ENCODE assay signal across 8 cellular contexts in genomic region chr16:30924086-30924714, GRCh38.
DNase-seq lines count a peak whose midpoint lies in the region; ATAC-seq and TF ChIP-seq lines count a peak whose summit lies in the region.

No MANE protein-coding gene starts in this region.

- peak overlapping the region; percentile 55 for H3K4me3 ChIP-seq in LNCaP clone FGC (ENCODE audit: low read depth, low read length)
- peak overlapping the region; percentile 75 to 81 for H3K4me3 ChIP-seq in cardiac fibroblast (replicated peaks in 1 of 2; ENCODE audit: low read depth in 2 of 2, low read length in 2 of 2)
- H3K4me3 ChIP-seq in mucosa of stomach (ENCODE audit: low read length) = no peak overlapping the region

- ATAC-seq in GM21515 (IDR thresholded peaks at IDR 0.05; ENCODE audit: unreplicated experiment) = no peak
- no peak for ATAC-seq in HG02885 (IDR thresholded peaks at IDR 0.05; ENCODE audit: poor library complexity, unreplicated experiment)
- no peak for ATAC-seq in HG02938 (IDR thresholded peaks at IDR 0.05; ENCODE audit: unreplicated experiment)

- TF ChIP-seq CTCF in LNCaP clone FGC (IDR thresholded peaks at IDR 0.05; ENCODE audit: control insufficient read depth, extremely low read depth, insufficient read depth) = no peak
- TF ChIP-seq CTCF in cardiac fibroblast (IDR thresholded peaks at IDR 0.05; ENCODE audit: low read depth, low read length) = no peak

- no peaks in the 10 kb centered on the region for H3K9me3 ChIP-seq in mucosa of stomach (ENCODE audit: control insufficient read depth, low read length)

- no peaks in the 10 kb centered on the region for H3K27me3 ChIP-seq in mucosa of stomach (ENCODE audit: control insufficient read depth, insufficient read depth, low read length)

- H3K4me1 ChIP-seq in mucosa of stomach (ENCODE audit: control insufficient read depth, insufficient read depth, low read length) = peaks cover 12% of the 10 kb centered on the region

- H3K36me3 ChIP-seq in mucosa of stomach (ENCODE audit: control insufficient read depth, insufficient read depth, low read length) = no peaks in the 10 kb centered on the region

- peak overlapping the region; percentile 33 for H3K9ac ChIP-seq in mucosa of stomach (ENCODE audit: low read length)

- DNase-seq in CD1c-positive myeloid dendritic cell (ENCODE audit: extremely low spot score) (peak; percentile 34), LNCaP clone FGC (ENCODE audit: low read depth) (no peak), cardiac fibroblast (ENCODE audit: low read depth in 2 of 2) (no peak), kidney glomerular epithelial cell (lab: John Stamatoyannopoulos, UW) (no peak)
